7 cellular contexts compared by ENCODE assay signal in the genomic region with DNA sequence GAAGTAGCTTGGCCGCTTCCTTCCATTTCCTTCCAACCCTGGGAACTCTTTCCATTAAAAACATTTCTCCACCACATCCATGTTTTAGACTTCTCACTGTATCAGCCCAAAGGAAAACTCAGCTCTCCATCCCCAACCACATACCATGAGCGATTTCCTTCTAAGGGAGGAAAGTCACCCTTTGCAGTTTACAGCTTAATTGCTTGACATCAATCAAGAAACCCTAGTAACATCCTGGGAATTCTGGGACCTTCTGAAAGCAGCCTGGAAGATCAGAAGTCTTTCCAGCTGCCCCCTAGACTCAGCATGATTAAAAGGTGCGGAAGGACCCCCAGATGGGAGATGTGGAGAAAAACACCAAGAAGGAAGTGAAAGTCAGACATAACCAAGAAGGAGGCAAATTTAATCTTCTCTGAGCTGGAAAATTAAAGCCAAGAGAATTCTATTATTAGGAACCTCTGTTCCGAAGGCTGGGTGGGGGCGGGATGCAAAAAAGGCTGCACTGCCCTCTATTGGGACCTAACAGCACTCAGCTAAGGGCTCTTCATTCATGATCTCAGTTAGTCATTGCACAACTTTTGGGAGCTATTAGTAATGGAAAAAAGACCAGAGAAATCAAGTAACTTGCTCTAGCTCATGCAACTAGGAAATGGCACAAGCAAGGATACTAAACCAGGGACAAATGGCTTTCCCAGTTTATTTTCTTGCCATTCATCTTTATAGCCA.
DNase-seq lines count a peak whose midpoint lies in the region; ATAC-seq and TF ChIP-seq lines count a peak whose summit lies in the region.

No MANE protein-coding gene starts in this region.

- H3K27ac Mint-ChIP-seq in WTC11: no peak overlapping the region

- H3K27me3 Mint-ChIP-seq in WTC11 (ENCODE audit: low read depth): no peaks in the 10 kb centered on the region

- peak overlapping the region; percentile 90 for H3K27ac ChIP-seq in left ventricle myocardium inferior (replicated peaks)

- no peaks in the 10 kb centered on the region for H3K9me3 Mint-ChIP-seq in WTC11

- POLR2A ChIA-PET in WTC11 (lab: Charles Lee): interaction anchor here (0.6 to 1.1 kb wide), 7 partner anchors 180 to 508 kb away, joined by 3 to 8 read pairs (median 4); a partner anchor contains a TSS

- H3K4me3 ChIP-seq in left ventricle myocardium inferior (peak overlapping the region; percentile 35), skeletal muscle cell (ENCODE audit: low read depth, low read length) (no peak overlapping the region)

- ATAC-seq in WTC11 (peak; percentile 85), GM18511 (IDR thresholded peaks at IDR 0.05; ENCODE audit: unreplicated experiment) (no peak), GM18502 (IDR thresholded peaks at IDR 0.05; ENCODE audit: poor library complexity, unreplicated experiment) (no peak)

- CTCF ChIA-PET in WTC11 (lab: Charles Lee): interaction anchor here (0.5 to 6.7 kb wide), 54 partner anchors 9 to 1187 kb away, joined by 3 to 98 read pairs (median 4); a partner anchor contains a TSS

- peak; percentile 64 for TF ChIP-seq CTCF in LNCAP (IDR thresholded peaks at IDR 0.05)
- TF ChIP-seq CTCF in WTC11 (IDR thresholded peaks at IDR 0.05): 0 out of 2 replicates have a peak, but pooled peaks have one; percentile 24
- peak; percentile 80 for TF ChIP-seq CTCF in left ventricle myocardium inferior (IDR thresholded peaks at IDR 0.05; ENCODE audit: borderline replicate concordance)

- peaks cover 17% of the 10 kb centered on the region for H3K4me1 Mint-ChIP-seq in WTC11

- no peaks in the 10 kb centered on the region for H3K36me3 Mint-ChIP-seq in WTC11

- H3K4me1 ChIP-seq in left ventricle myocardium inferior: peaks cover 31% of the 10 kb centered on the region

- H3K36me3 ChIP-seq in left ventricle myocardium inferior: no peaks in the 10 kb centered on the region

- no peak overlapping the region for H3K4me3 Mint-ChIP-seq in WTC11

- peak; percentile 82 for DNase-seq in ELR (ENCODE audit: low read depth)
- DNase-seq in WTC11 (ENCODE audit: low spot score): no peak
- DNase-seq in left ventricle myocardium inferior: peak; percentile 76
- DNase-seq in skeletal muscle cell (ENCODE audit: low read depth): peak; percentile 80

- intact Hi-C loops in left ventricle myocardium inferior (cut with micrococcal nuclease): no loop called here

- no peaks in the 10 kb centered on the region for H3K9me3 ChIP-seq in left ventricle myocardium inferior (replicated peaks)

- no peaks in the 10 kb centered on the region for H3K27me3 ChIP-seq in left ventricle myocardium inferior (ENCODE audit: low read depth)

TF ChIP-seq in WTC11, 78 proteins besides CTCF, POLR2A, EP300 and RAD21:
- TF ChIP-seq ZNF671 (CRISPR knock-in tag; IDR thresholded peaks at IDR 0.05) (no peak), TCF7 (CRISPR knock-in tag; IDR thresholded peaks at IDR 0.05; ENCODE audit: low read depth) (no peak), NFE2L1 (CRISPR knock-in tag; IDR thresholded peaks at IDR 0.05) (no peak), FOXP1 (CRISPR knock-in tag; IDR thresholded peaks at IDR 0.05; ENCODE audit: borderline replicate concordance) (no peak), ZNF317 (CRISPR knock-in tag; IDR thresholded peaks at IDR 0.05; ENCODE audit: borderline replicate concordance, low read depth) (no peak), JUN (CRISPR knock-in tag; IDR thresholded peaks at IDR 0.05) (no peak), PRRX2 (CRISPR knock-in tag; IDR thresholded peaks at IDR 0.05) (no peak), RORB (CRISPR knock-in tag; IDR thresholded peaks at IDR 0.05) (no peak), NFYB (CRISPR knock-in tag; conservative IDR thresholded peaks at IDR 0.05; ENCODE audit: low read depth) (no peak)
- TF ChIP-seq, protein P1, sequence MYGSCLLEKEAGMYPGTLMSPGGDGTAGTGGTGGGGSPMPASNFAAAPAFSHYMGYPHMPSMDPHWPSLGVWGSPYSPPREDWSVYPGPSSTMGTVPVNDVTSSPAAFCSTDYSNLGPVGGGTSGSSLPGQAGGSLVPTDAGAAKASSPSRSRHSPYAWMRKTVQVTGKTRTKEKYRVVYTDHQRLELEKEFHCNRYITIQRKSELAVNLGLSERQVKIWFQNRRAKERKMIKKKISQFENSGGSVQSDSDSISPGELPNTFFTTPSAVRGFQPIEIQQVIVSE (CRISPR knock-in tag; IDR thresholded peaks at IDR 0.05; ENCODE audit: borderline replicate concordance): no peak
- TF ChIP-seq, protein P2, sequence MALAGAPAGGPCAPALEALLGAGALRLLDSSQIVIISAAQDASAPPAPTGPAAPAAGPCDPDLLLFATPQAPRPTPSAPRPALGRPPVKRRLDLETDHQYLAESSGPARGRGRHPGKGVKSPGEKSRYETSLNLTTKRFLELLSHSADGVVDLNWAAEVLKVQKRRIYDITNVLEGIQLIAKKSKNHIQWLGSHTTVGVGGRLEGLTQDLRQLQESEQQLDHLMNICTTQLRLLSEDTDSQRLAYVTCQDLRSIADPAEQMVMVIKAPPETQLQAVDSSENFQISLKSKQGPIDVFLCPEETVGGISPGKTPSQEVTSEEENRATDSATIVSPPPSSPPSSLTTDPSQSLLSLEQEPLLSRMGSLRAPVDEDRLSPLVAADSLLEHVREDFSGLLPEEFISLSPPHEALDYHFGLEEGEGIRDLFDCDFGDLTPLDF (CRISPR knock-in tag; IDR thresholded peaks at IDR 0.05): no peak
- TF ChIP-seq, protein P3, sequence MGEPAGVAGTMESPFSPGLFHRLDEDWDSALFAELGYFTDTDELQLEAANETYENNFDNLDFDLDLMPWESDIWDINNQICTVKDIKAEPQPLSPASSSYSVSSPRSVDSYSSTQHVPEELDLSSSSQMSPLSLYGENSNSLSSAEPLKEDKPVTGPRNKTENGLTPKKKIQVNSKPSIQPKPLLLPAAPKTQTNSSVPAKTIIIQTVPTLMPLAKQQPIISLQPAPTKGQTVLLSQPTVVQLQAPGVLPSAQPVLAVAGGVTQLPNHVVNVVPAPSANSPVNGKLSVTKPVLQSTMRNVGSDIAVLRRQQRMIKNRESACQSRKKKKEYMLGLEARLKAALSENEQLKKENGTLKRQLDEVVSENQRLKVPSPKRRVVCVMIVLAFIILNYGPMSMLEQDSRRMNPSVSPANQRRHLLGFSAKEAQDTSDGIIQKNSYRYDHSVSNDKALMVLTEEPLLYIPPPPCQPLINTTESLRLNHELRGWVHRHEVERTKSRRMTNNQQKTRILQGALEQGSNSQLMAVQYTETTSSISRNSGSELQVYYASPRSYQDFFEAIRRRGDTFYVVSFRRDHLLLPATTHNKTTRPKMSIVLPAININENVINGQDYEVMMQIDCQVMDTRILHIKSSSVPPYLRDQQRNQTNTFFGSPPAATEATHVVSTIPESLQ (CRISPR knock-in tag; IDR thresholded peaks at IDR 0.05): no peak
TF ChIP-seq in WTC11: peak in this region for 0.

Comparison
In these comparisons a context has a peak if more than half of its experiments do, and no peak if none do; other contexts are left out.
1. CTCF ChIP-seq: peak in every context shown above with its lines; median percentile 80 in left ventricle myocardium inferior; 64 in LNCAP; 24 in WTC11.